In genomic region chr3:82364827-82365226, GRCh38 we compare ENCODE assay signal across 8 cellular contexts.
"Had no signal": no experiment of that assay in that cellular context is flagged by ENCODE, and none has a peak within 500 bp of the region (broad histone marks: within the 10 kb centered on the region; RNA-seq: fewer than 3 reads in every experiment).

No MANE protein-coding gene starts in this region.

- H3K4me2 ChIP-seq: GM23338 had no signal

- DNase-seq: H9, HCEC 1CT, KG1 had no signal

- H3K4me3 ChIP-seq: GM23338 had no signal

- FAIRE-seq: H1, H54, HepG2 had no signal

- ATAC-seq: GM23338, HepG2 had no signal

- H3K27ac ChIP-seq: HL-60 had no signal
